In genomic region chr9:110180713-110181434, GRCh38 we compare ENCODE assay signal across 13 cellular contexts. TPM values are rescaled to one million over a fixed set of nuclear protein-coding genes. Genes with fewer than 3 reads are reported as not detected.
A peak's percentile ranks its signal among the peaks of the same experiment; 100 is the strongest.
DNase-seq lines count a peak whose midpoint lies in the region; TF ChIP-seq lines count a peak whose summit lies in the region.
"Had no signal": no experiment of that assay in that cellular context is flagged by ENCODE, and none has a peak within 500 bp of the region (broad histone marks: within the 10 kb centered on the region; RNA-seq: fewer than 3 reads in every experiment).

No MANE protein-coding gene starts in this region.

- no peaks in the 10 kb centered on the region for H3K36me3 ChIP-seq in suprapubic skin
- H3K36me3 ChIP-seq: lower lobe of right lung, right atrium auricular region had no signal

- H3K27ac ChIP-seq in RWPE1 (no peak overlapping the region), suprapubic skin (peak overlapping the region; percentile 1)
- H3K27ac ChIP-seq: lower lobe of right lung, right atrium auricular region had no signal

- H3K27me3 ChIP-seq in suprapubic skin: no peaks in the 10 kb centered on the region
- H3K27me3 ChIP-seq: right atrium auricular region had no signal

- 70% methylated on average over 7 of the region's 7 CpGs for WGBS in suprapubic skin

- H3K9me3 Mint-ChIP-seq in osteocyte (ENCODE audit: unreplicated experiment): no peaks in the 10 kb centered on the region

- H3K4me1 ChIP-seq in suprapubic skin: peaks cover 9% of the 10 kb centered on the region
- H3K4me1 ChIP-seq: lower lobe of right lung, right atrium auricular region had no signal

- peak; percentile 0 for DNase-seq in NCI-H146 (lab: John Stamatoyannopoulos, UW)
- DNase-seq in NCI-H146 treated with DMSO at 0.1 percent for 48 hours (lab: John Stamatoyannopoulos, UW; ENCODE audit: unreplicated experiment): no peak
- peak; percentile 52 for DNase-seq in RWPE1 (ENCODE audit: low spot score)
- peak; percentile 90 for DNase-seq in fibroblast of mammary gland (ENCODE audit: low read depth)
- DNase-seq in suprapubic skin (ENCODE audit: low spot score in 2 of 2): no peak
- no peak for DNase-seq in NCI-H1105 (lab: John Stamatoyannopoulos, UW)
- DNase-seq in SW 1271 (lab: John Stamatoyannopoulos, UW): no peak
- no peak for DNase-seq in osteocyte (ENCODE audit: extremely low spot score, unreplicated experiment)
- DNase-seq: 8988T; activated CD4-positive, CD25-positive, alpha-beta regulatory T cell treated with anti-CD3 and anti-CD28 coated beads, Interleukin-2, amount 50 U/mL, for 72 hours; activated naive CD4-positive, alpha-beta T cell treated with anti-CD3 and anti-CD28 coated beads, Interleukin-2, amount 10 ng/mL, durations not matched to agents 7 days and 5 days; lower lobe of right lung had no signal

- no peak for TF ChIP-seq POLR2A in suprapubic skin (IDR thresholded peaks at IDR 0.05)

- TF ChIP-seq CTCF in RWPE1 (conservative IDR thresholded peaks at IDR 0.05; ENCODE audit: low read depth): no peak
- TF ChIP-seq CTCF in fibroblast of mammary gland (conservative IDR thresholded peaks at IDR 0.05; ENCODE audit: control insufficient read depth, insufficient read depth, low read depth, low read length): no peak
- TF ChIP-seq CTCF in suprapubic skin (IDR thresholded peaks at IDR 0.05): no peak
- TF ChIP-seq CTCF in osteocyte (IDR thresholded peaks at IDR 0.05): no peak

- peaks cover 8% of the 10 kb centered on the region for H3K4me1 Mint-ChIP-seq in osteocyte (ENCODE audit: unreplicated experiment)

- no peaks in the 10 kb centered on the region for H3K27me3 Mint-ChIP-seq in osteocyte (ENCODE audit: unreplicated experiment)

- H3K27ac Mint-ChIP-seq in osteocyte (ENCODE audit: unreplicated experiment): no peak overlapping the region
- H3K27ac Mint-ChIP-seq: activated naive CD4-positive, alpha-beta T cell treated with anti-CD3 and anti-CD28 coated beads, Interleukin-2, amount 10 ng/mL, durations not matched to agents 7 days and 5 days had no signal

- no peak overlapping the region for H3K4me3 ChIP-seq in fibroblast of mammary gland (ENCODE audit: control insufficient read depth, low read depth, low read length)
- no peak overlapping the region for H3K4me3 ChIP-seq in suprapubic skin
- H3K4me3 ChIP-seq: lower lobe of right lung, right atrium auricular region had no signal

- CTCF ChIA-PET in RWPE1 (lab: Yijun Ruan, JAX): interaction anchor here (0.6 to 1.3 kb wide), 2 partner anchors 121 to 443 kb away, joined by 3 to 6 read pairs; no protein-coding TSS in a partner anchor

- H3K36me3 Mint-ChIP-seq in osteocyte (ENCODE audit: unreplicated experiment): no peaks in the 10 kb centered on the region

- no peak overlapping the region for H3K4me3 Mint-ChIP-seq in osteocyte (ENCODE audit: unreplicated experiment)
- H3K4me3 Mint-ChIP-seq: activated naive CD4-positive, alpha-beta T cell treated with anti-CD3 and anti-CD28 coated beads, Interleukin-2, amount 10 ng/mL, durations not matched to agents 7 days and 5 days had no signal

- no peak for TF ChIP-seq EP300 in suprapubic skin (IDR thresholded peaks at IDR 0.05)

- no peaks in the 10 kb centered on the region for H3K9me3 ChIP-seq in suprapubic skin
- H3K9me3 ChIP-seq: lower lobe of right lung, right atrium auricular region had no signal

- POLR2A ChIA-PET in RWPE1 (lab: Yijun Ruan, JAX; ENCODE audit: low non-redundant PET): no interaction called here

RNA-seq across cellular contexts. Expression of gene C9orf152, which starts 27.1 kb away (rescaled TPM):
- total RNA-seq in suprapubic skin (10 to 100 TPM in 2 of 4 donors, 1 to 10 TPM in 2; 8.6 to 14.9 (median 10.9) TPM), osteocyte (not detected in 2 replicates)
- total RNA-seq: right atrium auricular region had no signal

Comparison
In these comparisons a context has a peak if more than half of its experiments do, and no peak if none do; other contexts are left out.
1. DNase-seq: peak in NCI-H146 (single experiment), RWPE1 (single experiment) and fibroblast of mammary gland (single experiment); none in NCI-H146 treated with DMSO at 0.1 percent for 48 hours (single experiment), suprapubic skin (0 of 2), NCI-H1105 (single experiment), SW 1271 (0 of 2) and osteocyte (single experiment).